In the genomic region with DNA sequence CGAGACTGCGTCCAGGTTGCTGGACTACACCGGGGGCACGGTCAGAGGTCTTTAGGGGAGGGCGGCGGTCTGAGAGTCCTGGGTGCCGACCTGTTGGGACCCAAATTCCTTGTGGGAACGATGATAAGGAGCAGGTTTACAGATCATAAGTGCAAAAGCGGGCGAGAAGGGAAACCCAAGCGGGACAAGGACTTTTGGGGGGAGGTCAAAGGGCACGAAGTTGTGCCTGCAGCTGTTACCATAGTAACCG, we compare ENCODE assay signal across 1 cellular context.
TF ChIP-seq lines count a peak whose summit lies in the region.

No MANE protein-coding gene starts in this region.

TF ChIP-seq in HEK293, 187 proteins besides CTCF, POLR2A, EP300 and RAD21 (continued from another document):
- TF ChIP-seq, protein P1, sequence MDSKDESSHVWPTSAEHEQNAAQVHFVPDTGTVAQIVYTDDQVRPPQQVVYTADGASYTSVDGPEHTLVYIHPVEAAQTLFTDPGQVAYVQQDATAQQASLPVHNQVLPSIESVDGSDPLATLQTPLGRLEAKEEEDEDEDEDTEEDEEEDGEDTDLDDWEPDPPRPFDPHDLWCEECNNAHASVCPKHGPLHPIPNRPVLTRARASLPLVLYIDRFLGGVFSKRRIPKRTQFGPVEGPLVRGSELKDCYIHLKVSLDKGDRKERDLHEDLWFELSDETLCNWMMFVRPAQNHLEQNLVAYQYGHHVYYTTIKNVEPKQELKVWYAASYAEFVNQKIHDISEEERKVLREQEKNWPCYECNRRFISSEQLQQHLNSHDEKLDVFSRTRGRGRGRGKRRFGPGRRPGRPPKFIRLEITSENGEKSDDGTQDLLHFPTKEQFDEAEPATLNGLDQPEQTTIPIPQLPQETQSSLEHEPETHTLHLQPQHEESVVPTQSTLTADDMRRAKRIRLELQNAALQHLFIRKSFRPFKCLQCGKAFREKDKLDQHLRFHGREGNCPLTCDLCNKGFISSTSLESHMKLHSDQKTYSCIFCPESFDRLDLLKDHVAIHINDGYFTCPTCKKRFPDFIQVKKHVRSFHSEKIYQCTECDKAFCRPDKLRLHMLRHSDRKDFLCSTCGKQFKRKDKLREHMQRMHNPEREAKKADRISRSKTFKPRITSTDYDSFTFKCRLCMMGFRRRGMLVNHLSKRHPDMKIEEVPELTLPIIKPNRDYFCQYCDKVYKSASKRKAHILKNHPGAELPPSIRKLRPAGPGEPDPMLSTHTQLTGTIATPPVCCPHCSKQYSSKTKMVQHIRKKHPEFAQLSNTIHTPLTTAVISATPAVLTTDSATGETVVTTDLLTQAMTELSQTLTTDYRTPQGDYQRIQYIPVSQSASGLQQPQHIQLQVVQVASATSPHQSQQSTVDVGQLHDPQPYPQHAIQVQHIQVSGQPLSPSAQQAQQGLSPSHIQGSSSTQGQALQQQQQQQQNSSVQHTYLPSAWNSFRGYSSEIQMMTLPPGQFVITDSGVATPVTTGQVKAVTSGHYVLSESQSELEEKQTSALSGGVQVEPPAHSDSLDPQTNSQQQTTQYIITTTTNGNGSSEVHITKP (tag by site-specific recombination; IDR thresholded peaks at IDR 0.05): peak; percentile 60; the same call in 1 of the 2 replicates
- TF ChIP-seq ZFHX2 (tag by site-specific recombination; conservative IDR thresholded peaks at IDR 0.05) (no peak), ZNF302 (tag by site-specific recombination; IDR thresholded peaks at IDR 0.05; ENCODE audit: low read depth) (no peak), BCL11B (tag by site-specific recombination; IDR thresholded peaks at IDR 0.05; ENCODE audit: low read depth) (peak; percentile 93), GLI4 (tag by site-specific recombination; IDR thresholded peaks at IDR 0.05) (no peak), ZNF76 (tag by site-specific recombination; IDR thresholded peaks at IDR 0.05; ENCODE audit: borderline replicate concordance, low read depth) (no peak), ZNF768 (tag by site-specific recombination; IDR thresholded peaks at IDR 0.05) (no peak)
- TF ChIP-seq, protein P2, sequence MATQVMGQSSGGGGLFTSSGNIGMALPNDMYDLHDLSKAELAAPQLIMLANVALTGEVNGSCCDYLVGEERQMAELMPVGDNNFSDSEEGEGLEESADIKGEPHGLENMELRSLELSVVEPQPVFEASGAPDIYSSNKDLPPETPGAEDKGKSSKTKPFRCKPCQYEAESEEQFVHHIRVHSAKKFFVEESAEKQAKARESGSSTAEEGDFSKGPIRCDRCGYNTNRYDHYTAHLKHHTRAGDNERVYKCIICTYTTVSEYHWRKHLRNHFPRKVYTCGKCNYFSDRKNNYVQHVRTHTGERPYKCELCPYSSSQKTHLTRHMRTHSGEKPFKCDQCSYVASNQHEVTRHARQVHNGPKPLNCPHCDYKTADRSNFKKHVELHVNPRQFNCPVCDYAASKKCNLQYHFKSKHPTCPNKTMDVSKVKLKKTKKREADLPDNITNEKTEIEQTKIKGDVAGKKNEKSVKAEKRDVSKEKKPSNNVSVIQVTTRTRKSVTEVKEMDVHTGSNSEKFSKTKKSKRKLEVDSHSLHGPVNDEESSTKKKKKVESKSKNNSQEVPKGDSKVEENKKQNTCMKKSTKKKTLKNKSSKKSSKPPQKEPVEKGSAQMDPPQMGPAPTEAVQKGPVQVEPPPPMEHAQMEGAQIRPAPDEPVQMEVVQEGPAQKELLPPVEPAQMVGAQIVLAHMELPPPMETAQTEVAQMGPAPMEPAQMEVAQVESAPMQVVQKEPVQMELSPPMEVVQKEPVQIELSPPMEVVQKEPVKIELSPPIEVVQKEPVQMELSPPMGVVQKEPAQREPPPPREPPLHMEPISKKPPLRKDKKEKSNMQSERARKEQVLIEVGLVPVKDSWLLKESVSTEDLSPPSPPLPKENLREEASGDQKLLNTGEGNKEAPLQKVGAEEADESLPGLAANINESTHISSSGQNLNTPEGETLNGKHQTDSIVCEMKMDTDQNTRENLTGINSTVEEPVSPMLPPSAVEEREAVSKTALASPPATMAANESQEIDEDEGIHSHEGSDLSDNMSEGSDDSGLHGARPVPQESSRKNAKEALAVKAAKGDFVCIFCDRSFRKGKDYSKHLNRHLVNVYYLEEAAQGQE (tag by site-specific recombination; IDR thresholded peaks at IDR 0.05): no peak
- TF ChIP-seq, protein P3, sequence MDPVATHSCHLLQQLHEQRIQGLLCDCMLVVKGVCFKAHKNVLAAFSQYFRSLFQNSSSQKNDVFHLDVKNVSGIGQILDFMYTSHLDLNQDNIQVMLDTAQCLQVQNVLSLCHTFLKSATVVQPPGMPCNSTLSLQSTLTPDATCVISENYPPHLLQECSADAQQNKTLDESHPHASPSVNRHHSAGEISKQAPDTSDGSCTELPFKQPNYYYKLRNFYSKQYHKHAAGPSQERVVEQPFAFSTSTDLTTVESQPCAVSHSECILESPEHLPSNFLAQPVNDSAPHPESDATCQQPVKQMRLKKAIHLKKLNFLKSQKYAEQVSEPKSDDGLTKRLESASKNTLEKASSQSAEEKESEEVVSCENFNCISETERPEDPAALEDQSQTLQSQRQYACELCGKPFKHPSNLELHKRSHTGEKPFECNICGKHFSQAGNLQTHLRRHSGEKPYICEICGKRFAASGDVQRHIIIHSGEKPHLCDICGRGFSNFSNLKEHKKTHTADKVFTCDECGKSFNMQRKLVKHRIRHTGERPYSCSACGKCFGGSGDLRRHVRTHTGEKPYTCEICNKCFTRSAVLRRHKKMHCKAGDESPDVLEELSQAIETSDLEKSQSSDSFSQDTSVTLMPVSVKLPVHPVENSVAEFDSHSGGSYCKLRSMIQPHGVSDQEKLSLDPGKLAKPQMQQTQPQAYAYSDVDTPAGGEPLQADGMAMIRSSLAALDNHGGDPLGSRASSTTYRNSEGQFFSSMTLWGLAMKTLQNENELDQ (tag by site-specific recombination; IDR thresholded peaks at IDR 0.05; ENCODE audit: low read depth): no peak
- TF ChIP-seq, protein P4, sequence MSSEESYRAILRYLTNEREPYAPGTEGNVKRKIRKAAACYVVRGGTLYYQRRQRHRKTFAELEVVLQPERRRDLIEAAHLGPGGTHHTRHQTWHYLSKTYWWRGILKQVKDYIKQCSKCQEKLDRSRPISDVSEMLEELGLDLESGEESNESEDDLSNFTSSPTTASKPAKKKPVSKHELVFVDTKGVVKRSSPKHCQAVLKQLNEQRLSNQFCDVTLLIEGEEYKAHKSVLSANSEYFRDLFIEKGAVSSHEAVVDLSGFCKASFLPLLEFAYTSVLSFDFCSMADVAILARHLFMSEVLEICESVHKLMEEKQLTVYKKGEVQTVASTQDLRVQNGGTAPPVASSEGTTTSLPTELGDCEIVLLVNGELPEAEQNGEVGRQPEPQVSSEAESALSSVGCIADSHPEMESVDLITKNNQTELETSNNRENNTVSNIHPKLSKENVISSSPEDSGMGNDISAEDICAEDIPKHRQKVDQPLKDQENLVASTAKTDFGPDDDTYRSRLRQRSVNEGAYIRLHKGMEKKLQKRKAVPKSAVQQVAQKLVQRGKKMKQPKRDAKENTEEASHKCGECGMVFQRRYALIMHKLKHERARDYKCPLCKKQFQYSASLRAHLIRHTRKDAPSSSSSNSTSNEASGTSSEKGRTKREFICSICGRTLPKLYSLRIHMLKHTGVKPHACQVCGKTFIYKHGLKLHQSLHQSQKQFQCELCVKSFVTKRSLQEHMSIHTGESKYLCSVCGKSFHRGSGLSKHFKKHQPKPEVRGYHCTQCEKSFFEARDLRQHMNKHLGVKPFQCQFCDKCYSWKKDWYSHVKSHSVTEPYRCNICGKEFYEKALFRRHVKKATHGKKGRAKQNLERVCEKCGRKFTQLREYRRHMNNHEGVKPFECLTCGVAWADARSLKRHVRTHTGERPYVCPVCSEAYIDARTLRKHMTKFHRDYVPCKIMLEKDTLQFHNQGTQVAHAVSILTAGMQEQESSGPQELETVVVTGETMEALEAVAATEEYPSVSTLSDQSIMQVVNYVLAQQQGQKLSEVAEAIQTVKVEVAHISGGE (tag by site-specific recombination; conservative IDR thresholded peaks at IDR 0.05; ENCODE audit: low read depth): no peak
